30 cellular contexts compared by ENCODE assay signal in genomic region chr1:37872692-37873091, GRCh38.
"Had no signal": no experiment of that assay in that cellular context is flagged by ENCODE, and none has a peak within 500 bp of the region (broad histone marks: within the 10 kb centered on the region; RNA-seq: fewer than 3 reads in every experiment).

No MANE protein-coding gene starts in this region.

- FAIRE-seq: colon, islet of Langerhans, pancreas, small intestine had no signal

- H3K27me3 ChIP-seq: foreskin keratinocyte, gastroesophageal sphincter, heart left ventricle, left lung, neutrophil, pancreas, right lobe of liver, suprapubic skin, transverse colon, upper lobe of right lung, vagina had no signal

- H3K27me3 Mint-ChIP-seq: naive B cell; natural killer cell treated with Interleukin-12 subunit alpha and Interleukin-12 subunit beta and Interleukin-15 and Interleukin-18, amount 100 ng/mL, for 72 hours; stimulated activated naive CD8-positive, alpha-beta T cell treated with anti-CD3 and anti-CD28 coated beads, Interleukin-15, amount 100 ng/mL, for 72 hours had no signal

- DNase-seq: effector CD8-positive, alpha-beta T cell; endodermal cell; erythroblast; foreskin keratinocyte; heart left ventricle; hippocampal formation; left cardiac atrium; left lung; mesenchymal stem cell; mucosa of descending colon; naive B cell; pancreas; retina; right lobe of liver; small intestine; stimulated activated CD4-positive, alpha-beta T cell treated with anti-CD3 and anti-CD28 coated beads, Interleukin-15, amount 100 ng/mL, for 24 hours; stimulated activated CD4-positive, alpha-beta T cell treated with anti-CD3 and anti-CD28 coated beads, Interleukin-2, amount 100 ng/mL, for 48 hours; stimulated activated naive CD4-positive, alpha-beta T cell; stimulated activated naive CD8-positive, alpha-beta T cell treated with anti-CD3 and anti-CD28 coated beads, Interleukin-15, amount 100 ng/mL, for 72 hours; transverse colon; upper lobe of right lung had no signal

- H3K27ac ChIP-seq: foreskin keratinocyte, gastroesophageal sphincter, heart left ventricle, left lung, neutrophil, pancreas, right lobe of liver, suprapubic skin, transverse colon, upper lobe of right lung, vagina had no signal

- H3K4me3 Mint-ChIP-seq: endodermal cell; mesothelial cell of epicardium; naive B cell; natural killer cell treated with Interleukin-12 subunit alpha and Interleukin-12 subunit beta and Interleukin-15 and Interleukin-18, amount 100 ng/mL, for 72 hours; neural crest cell; stimulated activated naive CD8-positive, alpha-beta T cell treated with anti-CD3 and anti-CD28 coated beads, Interleukin-15, amount 100 ng/mL, for 72 hours had no signal

- H3K4me3 ChIP-seq: gastroesophageal sphincter, heart left ventricle, left lung, mucosa of descending colon, pancreas, right lobe of liver, suprapubic skin, transverse colon, upper lobe of right lung, vagina had no signal

- H3K4me1 ChIP-seq: foreskin keratinocyte, gastroesophageal sphincter, heart left ventricle, left lung, pancreas, right lobe of liver, suprapubic skin, transverse colon, upper lobe of right lung, vagina had no signal

- H3K4me1 Mint-ChIP-seq: endodermal cell; mesothelial cell of epicardium; naive B cell; neural crest cell; stimulated activated naive CD8-positive, alpha-beta T cell treated with anti-CD3 and anti-CD28 coated beads, Interleukin-15, amount 100 ng/mL, for 72 hours had no signal

- ATAC-seq: foreskin keratinocyte; gastroesophageal sphincter; heart left ventricle; left cardiac atrium; left lung; mucosa of descending colon; natural killer cell treated with Interleukin-12 subunit alpha and Interleukin-12 subunit beta and Interleukin-15 and Interleukin-18, amount 100 ng/mL, for 72 hours; pancreas; right lobe of liver; stimulated activated naive CD8-positive, alpha-beta T cell treated with anti-CD3 and anti-CD28 coated beads, Interleukin-15, amount 100 ng/mL, for 72 hours; upper lobe of right lung had no signal

- H3K9me3 ChIP-seq: gastroesophageal sphincter, heart left ventricle, left lung, mucosa of descending colon, neutrophil, pancreas, right lobe of liver, suprapubic skin, transverse colon, upper lobe of right lung, vagina had no signal

- H3K27ac Mint-ChIP-seq: endodermal cell, mesothelial cell of epicardium had no signal

- H3K9me3 Mint-ChIP-seq: endodermal cell; mesothelial cell of epicardium; naive B cell; natural killer cell treated with Interleukin-12 subunit alpha and Interleukin-12 subunit beta and Interleukin-15 and Interleukin-18, amount 100 ng/mL, for 72 hours; neural crest cell; stimulated activated naive CD8-positive, alpha-beta T cell treated with anti-CD3 and anti-CD28 coated beads, Interleukin-15, amount 100 ng/mL, for 72 hours had no signal
